1 cellular context compared by ENCODE assay signal in genomic region chr19:35845215-35846037, GRCh38.
A peak's percentile ranks its signal among the peaks of the same experiment; 100 is the strongest.
TF ChIP-seq lines count a peak whose summit lies in the region.

No MANE protein-coding gene starts in this region.

TF ChIP-seq in K562, 482 proteins besides CTCF, POLR2A, EP300 and RAD21 (continued from another document and continues in another):
- TF ChIP-seq GTF2B (IDR thresholded peaks at IDR 0.05; ENCODE audit: extremely low read depth, insufficient read length) = no peak
- peak; percentile 5 for TF ChIP-seq MEIS2 (IDR thresholded peaks at IDR 0.05; ENCODE audit: partially characterized antibody)
- no peak for TF ChIP-seq HMBOX1 (IDR thresholded peaks at IDR 0.05)
- TF ChIP-seq HDAC6 (IDR thresholded peaks at IDR 0.05; ENCODE audit: low read depth, low read length) = no peak
- TF ChIP-seq USF1 (CRISPR knock-in tag; IDR thresholded peaks at IDR 0.05) = peak; percentile 81
- TF ChIP-seq FOXM1 (IDR thresholded peaks at IDR 0.05; ENCODE audit: low read depth) = no peak
- TF ChIP-seq FOXM1 (CRISPR knock-in tag; IDR thresholded peaks at IDR 0.05; ENCODE audit: low read depth) = no peak
- TF ChIP-seq ARHGAP35 (IDR thresholded peaks at IDR 0.05; ENCODE audit: partially characterized antibody) = no peak
- no peak for TF ChIP-seq THRA (IDR thresholded peaks at IDR 0.05)
- TF ChIP-seq U2AF1 (optimal IDR thresholded peaks at IDR 0.05; ENCODE audit: low read depth, low read length) = no peak
- TF ChIP-seq KLF16 (IDR thresholded peaks at IDR 0.05) = no peak
- TF ChIP-seq FOXK1 (CRISPR knock-in tag; IDR thresholded peaks at IDR 0.05; ENCODE audit: borderline replicate concordance) = no peak
- TF ChIP-seq KDM4B (IDR thresholded peaks at IDR 0.05; ENCODE audit: borderline replicate concordance in 2 of 2, low read depth in 1 of 2) = no peak
- TF ChIP-seq ELF2 (CRISPR knock-in tag; IDR thresholded peaks at IDR 0.05) = no peak
- no peak for TF ChIP-seq RFX5 (IDR thresholded peaks at IDR 0.05; ENCODE audit: low read depth, low read length)
- no peak for TF ChIP-seq ZNF174 (CRISPR knock-in tag; IDR thresholded peaks at IDR 0.05)
- TF ChIP-seq MYBL2 (IDR thresholded peaks at IDR 0.05; ENCODE audit: low read depth) = no peak
- TF ChIP-seq MYBL2 (CRISPR knock-in tag; IDR thresholded peaks at IDR 0.05; ENCODE audit: borderline replicate concordance) = no peak
- no peak for TF ChIP-seq ZFP91 (CRISPR knock-in tag; IDR thresholded peaks at IDR 0.05)
- no peak for TF ChIP-seq ERF (CRISPR knock-in tag; IDR thresholded peaks at IDR 0.05)
- TF ChIP-seq ZNF77 (CRISPR knock-in tag; IDR thresholded peaks at IDR 0.05) = no peak
- TF ChIP-seq MITF (IDR thresholded peaks at IDR 0.05) = peak; percentile 79
- TF ChIP-seq MYC (IDR thresholded peaks at IDR 0.05; ENCODE audit: low read depth, low read length) = no peak
- no peak for TF ChIP-seq MYC (CRISPR knock-in tag; IDR thresholded peaks at IDR 0.05; ENCODE audit: borderline replicate concordance, low read depth)
- TF ChIP-seq ZBTB49 (CRISPR knock-in tag; IDR thresholded peaks at IDR 0.05; ENCODE audit: borderline replicate concordance) = no peak
- no peak for TF ChIP-seq ZMIZ1 (IDR thresholded peaks at IDR 0.05; ENCODE audit: low read depth in 2 of 2, low read length in 2 of 2)
- TF ChIP-seq MAFF (IDR thresholded peaks at IDR 0.05; ENCODE audit: low read length) = no peak
- no peak for TF ChIP-seq ARID4B (CRISPR knock-in tag; IDR thresholded peaks at IDR 0.05)
- TF ChIP-seq TEAD1 (CRISPR knock-in tag; IDR thresholded peaks at IDR 0.05) = no peak
- no peak for TF ChIP-seq PRPF4 (IDR thresholded peaks at IDR 0.05; ENCODE audit: insufficient read depth, low read depth, low read length, poor library complexity, severe bottlenecking)
- no peak for TF ChIP-seq ZZZ3 (IDR thresholded peaks at IDR 0.05)
- no peak for TF ChIP-seq MCM2 (IDR thresholded peaks at IDR 0.05; ENCODE audit: low read depth)
- no peak for TF ChIP-seq BRD4 (IDR thresholded peaks at IDR 0.05)
- TF ChIP-seq SFPQ (IDR thresholded peaks at IDR 0.05; ENCODE audit: low read depth, low read length) = no peak
- no peak for TF ChIP-seq MXD1 (CRISPR knock-in tag; IDR thresholded peaks at IDR 0.05; ENCODE audit: borderline replicate concordance, poor library complexity, severe bottlenecking)
- no peak for TF ChIP-seq PURB (CRISPR knock-in tag; IDR thresholded peaks at IDR 0.05; ENCODE audit: low read depth)
- TF ChIP-seq RBM17 (IDR thresholded peaks at IDR 0.05; ENCODE audit: borderline replicate concordance, low read depth, low read length) = no peak
- TF ChIP-seq ESRRB (CRISPR knock-in tag; IDR thresholded peaks at IDR 0.05; ENCODE audit: borderline replicate concordance) = no peak
- TF ChIP-seq TBL1XR1 (IDR thresholded peaks at IDR 0.05; ENCODE audit: low read length in 2 of 2) = no peak
- no peak for TF ChIP-seq ELF1 (tag; IDR thresholded peaks at IDR 0.05)
- no peak for TF ChIP-seq BCL6 (CRISPR knock-in tag; IDR thresholded peaks at IDR 0.05)
- no peak for TF ChIP-seq KAT8 (IDR thresholded peaks at IDR 0.05; ENCODE audit: low read depth)
- no peak for TF ChIP-seq NFE2 (IDR thresholded peaks at IDR 0.05; ENCODE audit: low read depth)
- no peak for TF ChIP-seq SNAPC5 (CRISPR knock-in tag; IDR thresholded peaks at IDR 0.05)
- TF ChIP-seq ZNF76 (CRISPR knock-in tag; IDR thresholded peaks at IDR 0.05; ENCODE audit: borderline replicate concordance) = no peak
